ENCODE assay signal across 30 cellular contexts in the genomic region with DNA sequence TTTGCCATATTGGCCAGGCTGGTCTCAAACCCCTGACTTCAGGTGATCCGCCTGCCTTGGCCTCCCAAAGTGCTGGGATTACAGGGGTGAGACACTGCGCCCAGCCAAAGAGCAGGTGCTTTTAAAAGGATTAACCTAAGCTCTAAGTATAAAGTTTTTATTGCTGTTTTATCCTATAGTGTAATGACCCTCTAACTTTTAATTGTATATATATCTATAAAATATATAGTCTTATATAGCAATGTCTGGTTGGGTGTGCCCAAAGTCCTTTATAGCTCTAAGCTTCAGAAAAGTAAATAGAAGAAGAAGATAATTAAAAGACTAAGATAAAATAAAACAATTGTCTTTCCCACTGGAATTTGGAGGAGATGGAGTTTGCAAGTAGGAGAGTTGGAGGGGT.
"Had no signal": no experiment of that assay in that cellular context is flagged by ENCODE, and none has a peak within 500 bp of the region (broad histone marks: within the 10 kb centered on the region; RNA-seq: fewer than 3 reads in every experiment).

No MANE protein-coding gene starts in this region.

- H3K4me2 ChIP-seq: neural progenitor cell had no signal

- H3K27me3 ChIP-seq: neural progenitor cell, ovary, right lobe of liver, sigmoid colon, suprapubic skin, testis, tibial artery, upper lobe of left lung, vagina had no signal

- H3K9me3 ChIP-seq: ovary, psoas muscle, right lobe of liver, sigmoid colon, suprapubic skin, testis, tibial artery, upper lobe of left lung, vagina had no signal

- H3K36me3 ChIP-seq: neural progenitor cell, ovary, right lobe of liver, sigmoid colon, suprapubic skin, tibial artery, upper lobe of left lung, vagina had no signal

- FAIRE-seq: small intestine, urothelium cell line had no signal

- H3K27ac ChIP-seq: neural progenitor cell, ovary, parathyroid adenoma, psoas muscle, right lobe of liver, sigmoid colon, suprapubic skin, testis, tibial artery, upper lobe of left lung, vagina had no signal

- ATAC-seq: naive thymus-derived CD4-positive, alpha-beta T cell; natural killer cell; psoas muscle; right cardiac atrium; right lobe of liver; stimulated activated effector memory CD8-positive, alpha-beta T cell treated with anti-CD3 and anti-CD28 coated beads, Interleukin-12 subunit alpha, Interleukin-12 subunit beta, amount 100 ng/mL, for 72 hours; stimulated activated naive B cell treated with anti-CD40 and anti-IgM and Interleukin-4, amounts not matched to agents 10 μg/mL and 1 μg/mL and 100 μg/mL, for 72 hours; stimulated activated naive CD8-positive, alpha-beta T cell treated with anti-CD3 and anti-CD28 coated beads, Interleukin-15, amount 100 ng/mL, for 72 hours; stimulated activated naive CD8-positive, alpha-beta T cell treated with anti-CD3 and anti-CD28 coated beads, Interleukin-15, Interleukin-2, amounts not matched to agents 100 U/mL and 50 U/mL, for 24 hours had no signal

- H3K79me2 ChIP-seq: parathyroid adenoma had no signal

- H3K4me3 ChIP-seq: neural progenitor cell, ovary, psoas muscle, right lobe of liver, sigmoid colon, suprapubic skin, testis, tibial artery, upper lobe of left lung, vagina had no signal

- H3K27me3 Mint-ChIP-seq: stimulated activated naive CD8-positive, alpha-beta T cell treated with anti-CD3 and anti-CD28 coated beads, Interleukin-15, amount 100 ng/mL, for 72 hours had no signal

- H3K36me3 Mint-ChIP-seq: natural killer cell, neural progenitor cell had no signal

- H3K9ac ChIP-seq: neural progenitor cell, parathyroid adenoma had no signal

- H3K4me3 Mint-ChIP-seq: naive thymus-derived CD4-positive, alpha-beta T cell; natural killer cell; nephron; neural progenitor cell; stimulated activated effector memory CD8-positive, alpha-beta T cell treated with anti-CD3 and anti-CD28 coated beads, Interleukin-12 subunit alpha, Interleukin-12 subunit beta, amount 100 ng/mL, for 72 hours; stimulated activated naive B cell treated with anti-CD40 and anti-IgM and Interleukin-4, amounts not matched to agents 10 μg/mL and 1 μg/mL and 100 μg/mL, for 72 hours; stimulated activated naive CD8-positive, alpha-beta T cell treated with anti-CD3 and anti-CD28 coated beads, Interleukin-15, amount 100 ng/mL, for 72 hours had no signal

- H3K27ac Mint-ChIP-seq: naive thymus-derived CD4-positive, alpha-beta T cell; natural killer cell; nephron; neural progenitor cell; progenitor cell of endocrine pancreas; stimulated activated effector memory CD8-positive, alpha-beta T cell treated with anti-CD3 and anti-CD28 coated beads, Interleukin-12 subunit alpha, Interleukin-12 subunit beta, amount 100 ng/mL, for 72 hours; stimulated activated naive B cell treated with anti-CD40 and anti-IgM and Interleukin-4, amounts not matched to agents 10 μg/mL and 1 μg/mL and 100 μg/mL, for 72 hours; stimulated activated naive CD8-positive, alpha-beta T cell treated with anti-CD3 and anti-CD28 coated beads, Interleukin-15, amount 100 ng/mL, for 72 hours had no signal

- H3K4me1 ChIP-seq: parathyroid adenoma, psoas muscle, right lobe of liver, sigmoid colon, suprapubic skin, testis, vagina had no signal

- DNase-seq: naive thymus-derived CD4-positive, alpha-beta T cell; natural killer cell; occipital lobe; ovary; posterior cingulate gyrus; psoas muscle; right cardiac atrium; right lobe of liver; sigmoid colon; small intestine; stimulated activated CD4-positive, alpha-beta T cell treated with anti-CD3 and anti-CD28 coated beads, Interleukin-15, amount 100 ng/mL, for 24 hours; stimulated activated CD4-positive, alpha-beta T cell treated with anti-CD3 and anti-CD28 coated beads, Interleukin-2, amount 100 ng/mL, for 24 hours; stimulated activated CD4-positive, alpha-beta T cell treated with anti-CD3 and anti-CD28 coated beads, Interleukin-2, amount 100 ng/mL, for 48 hours; stimulated activated CD4-positive, alpha-beta T cell treated with anti-CD3 and anti-CD28 coated beads, Interleukin-4, amount 100 ng/mL, for 24 hours; stimulated activated naive B cell treated with anti-CD40 and anti-IgM and Interleukin-4, amounts not matched to agents 10 μg/mL and 1 μg/mL and 100 μg/mL, for 72 hours; stimulated activated naive CD8-positive, alpha-beta T cell treated with anti-CD3 and anti-CD28 coated beads, Interleukin-15, amount 100 ng/mL, for 72 hours; stimulated activated naive CD8-positive, alpha-beta T cell treated with anti-CD3 and anti-CD28 coated beads, Interleukin-15, Interleukin-2, amounts not matched to agents 100 U/mL and 50 U/mL, for 24 hours; substantia nigra; testis; tibial artery; trophoblast cell; upper lobe of left lung had no signal

- H2AFZ ChIP-seq: parathyroid adenoma had no signal
